In the genomic region with DNA sequence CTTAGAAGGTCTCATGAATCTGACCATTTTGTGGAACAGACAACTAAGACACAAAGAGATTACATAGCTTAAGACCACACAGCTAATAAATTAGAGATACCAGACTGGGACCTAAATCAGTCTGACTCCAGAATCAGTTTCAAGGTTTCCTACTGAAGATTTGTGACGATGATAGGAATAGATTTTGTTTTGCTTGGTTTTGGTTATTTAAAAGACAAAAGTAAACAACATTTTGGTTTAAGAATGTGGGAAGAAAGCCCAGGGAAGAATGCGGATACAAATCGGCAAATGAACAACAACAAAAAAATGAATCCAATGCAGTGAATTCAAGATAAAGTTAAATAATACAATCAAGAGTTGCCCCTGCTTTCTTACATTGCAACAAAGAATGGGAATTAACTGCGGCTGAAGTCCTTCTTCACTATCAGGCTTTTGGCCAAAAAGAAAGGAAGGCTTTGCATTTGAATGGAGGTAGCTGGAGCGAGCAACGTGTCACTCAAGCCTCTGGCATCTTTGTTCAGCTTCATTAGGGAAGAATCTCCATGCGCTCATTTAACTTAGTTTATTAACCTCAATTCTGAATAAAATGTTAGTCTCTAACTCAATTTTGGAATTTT, we compare ENCODE assay signal across 24 cellular contexts.
DNase-seq lines count a peak whose midpoint lies in the region; ATAC-seq and TF ChIP-seq lines count a peak whose summit lies in the region.
"Had no signal": no experiment of that assay in that cellular context is flagged by ENCODE, and none has a peak within 500 bp of the region (broad histone marks: within the 10 kb centered on the region; RNA-seq: fewer than 3 reads in every experiment).

No MANE protein-coding gene starts in this region.

- no peaks in the 10 kb centered on the region for H3K9me3 ChIP-seq in SJSA1 (replicated peaks)
- H3K9me3 ChIP-seq in endodermal cell (ENCODE audit: control insufficient read depth, low read length) = no peaks in the 10 kb centered on the region
- H3K9me3 ChIP-seq: A549, prostate gland, suprapubic skin had no signal

- DNase-seq in EH (ENCODE audit: low read depth) (peak; percentile 65), SJSA1 (ENCODE audit: low read depth in 1 of 2, low spot score in 2 of 2) (peak in 1 of 2 experiments; percentile 73), endodermal cell (no peak), medulla oblongata (ENCODE audit: extremely low spot score) (peak; percentile 22), immature natural killer cell (no peak), GM19240 (ENCODE audit: insufficient read length, low spot score) (no peak)
- no peak for DNase-seq in activated naive CD4-positive, alpha-beta T cell treated with anti-CD3 and anti-CD28 coated beads, Interleukin-2, amount 50 U/mL, for 16 hours
- DNase-seq: activated CD4-positive, alpha-beta T cell treated with anti-CD3 and anti-CD28 coated beads, Interleukin-2, amount 10 ng/mL, durations not matched to agents 7 days and 5 days; activated naive CD8-positive, alpha-beta T cell treated with anti-CD3 and anti-CD28 coated beads for 36 hours; C1 segment of cervical spinal cord; Calu3; HCEC 1CT; left ventricle myocardium superior; NCI-H1105 treated with DMSO at 0.1 percent for 48 hours; NCI-H2081 treated with DMSO at 0.1 percent for 48 hours; nephron progenitor cell; SIG-M5; T-helper 1 cell had no signal

- H3K4me1 Mint-ChIP-seq in endodermal cell = peaks cover 13% of the 10 kb centered on the region
- H3K4me1 Mint-ChIP-seq in immature natural killer cell = no peaks in the 10 kb centered on the region
- H3K4me1 Mint-ChIP-seq: activated CD4-positive, alpha-beta T cell treated with anti-CD3 and anti-CD28 coated beads, Interleukin-2, amount 10 ng/mL, durations not matched to agents 7 days and 5 days; activated naive CD8-positive, alpha-beta T cell treated with anti-CD3 and anti-CD28 coated beads for 36 hours; stimulated activated effector memory CD8-positive, alpha-beta T cell treated with anti-CD3 and anti-CD28 coated beads, Interleukin-12 subunit alpha, Interleukin-12 subunit beta, amount 100 ng/mL, for 72 hours had no signal

- H3K27me3 ChIP-seq in SJSA1 (replicated peaks) (no peaks in the 10 kb centered on the region), endodermal cell (ENCODE audit: control insufficient read depth, insufficient read depth, low read length, poor library complexity, severe bottlenecking) (no peaks in the 10 kb centered on the region)
- H3K27me3 ChIP-seq: suprapubic skin had no signal

- H3K36me3 ChIP-seq in SJSA1 (no peaks in the 10 kb centered on the region), endodermal cell (ENCODE audit: control insufficient read depth, insufficient read depth, low read length) (no peaks in the 10 kb centered on the region)
- H3K36me3 ChIP-seq: prostate gland, suprapubic skin had no signal

- H3K4me1 ChIP-seq in SJSA1 (replicated peaks) (peaks cover 39% of the 10 kb centered on the region), endodermal cell (ENCODE audit: control insufficient read depth, insufficient read depth, low read length) (peaks cover 5% of the 10 kb centered on the region)
- H3K4me1 ChIP-seq: A549, prostate gland, suprapubic skin had no signal

- H3K9ac ChIP-seq in endodermal cell (ENCODE audit: extremely low read depth, low read length, poor library complexity, severe bottlenecking) = no peak overlapping the region

- WGBS in endodermal cell (ENCODE audit: insufficient coverage in 1 of 2, insufficient read length in 1 of 2), 2 experiments = 19 to 33% methylated on average over 3 to 7 of the region's 7 CpGs

- H3K36me3 Mint-ChIP-seq in endodermal cell (ENCODE audit: low read depth) (no peaks in the 10 kb centered on the region), immature natural killer cell (no peaks in the 10 kb centered on the region)
- H3K36me3 Mint-ChIP-seq: activated naive CD8-positive, alpha-beta T cell treated with anti-CD3 and anti-CD28 coated beads for 36 hours; stimulated activated effector memory CD8-positive, alpha-beta T cell treated with anti-CD3 and anti-CD28 coated beads, Interleukin-12 subunit alpha, Interleukin-12 subunit beta, amount 100 ng/mL, for 72 hours had no signal

- H3K27ac Mint-ChIP-seq in endodermal cell (no peak overlapping the region), immature natural killer cell (no peak overlapping the region)
- H3K27ac Mint-ChIP-seq: activated CD4-positive, alpha-beta T cell treated with anti-CD3 and anti-CD28 coated beads, Interleukin-2, amount 10 ng/mL, durations not matched to agents 7 days and 5 days; activated naive CD8-positive, alpha-beta T cell treated with anti-CD3 and anti-CD28 coated beads for 36 hours; stimulated activated effector memory CD8-positive, alpha-beta T cell treated with anti-CD3 and anti-CD28 coated beads, Interleukin-12 subunit alpha, Interleukin-12 subunit beta, amount 100 ng/mL, for 72 hours had no signal

- TF ChIP-seq CTCF in endodermal cell (conservative IDR thresholded peaks at IDR 0.05) = no peak

- H3K27me3 Mint-ChIP-seq in endodermal cell (ENCODE audit: insufficient read depth) (no peaks in the 10 kb centered on the region), immature natural killer cell (ENCODE audit: low read depth in 3 of 3) (peaks cover 0 to 11% (median 0%) of the 10 kb centered on the region in 3 donors)
- H3K27me3 Mint-ChIP-seq: activated CD4-positive, alpha-beta T cell treated with anti-CD3 and anti-CD28 coated beads, Interleukin-2, amount 10 ng/mL, durations not matched to agents 7 days and 5 days had no signal

- H3K4me3 Mint-ChIP-seq in endodermal cell (no peak overlapping the region), immature natural killer cell (no peak overlapping the region)
- H3K4me3 Mint-ChIP-seq: activated CD4-positive, alpha-beta T cell treated with anti-CD3 and anti-CD28 coated beads, Interleukin-2, amount 10 ng/mL, durations not matched to agents 7 days and 5 days; activated naive CD8-positive, alpha-beta T cell treated with anti-CD3 and anti-CD28 coated beads for 36 hours; nephron progenitor cell; stimulated activated effector memory CD8-positive, alpha-beta T cell treated with anti-CD3 and anti-CD28 coated beads, Interleukin-12 subunit alpha, Interleukin-12 subunit beta, amount 100 ng/mL, for 72 hours had no signal

- ATAC-seq in HG02840 (IDR thresholded peaks at IDR 0.05; ENCODE audit: low FRiP score, unreplicated experiment) = no peak
- ATAC-seq: A549; left ventricle myocardium superior; Panc1; stimulated activated effector memory CD8-positive, alpha-beta T cell treated with anti-CD3 and anti-CD28 coated beads, Interleukin-12 subunit alpha, Interleukin-12 subunit beta, amount 100 ng/mL, for 72 hours had no signal

- H3K27ac ChIP-seq in SJSA1 (peak overlapping the region; percentile 56), endodermal cell (ENCODE audit: low read depth, low read length) (peak overlapping the region; percentile 27)
- H3K27ac ChIP-seq: A549, prostate gland, suprapubic skin had no signal

- H3K4me3 ChIP-seq in SJSA1 (no peak overlapping the region), endodermal cell (ENCODE audit: low read length) (no peak overlapping the region)
- H3K4me3 ChIP-seq: A549, prostate gland, suprapubic skin had no signal

- H3K9me3 Mint-ChIP-seq in endodermal cell (no peaks in the 10 kb centered on the region), immature natural killer cell (peaks cover 0 to 1% (median 0%) of the 10 kb centered on the region in 6 donors)
- H3K9me3 Mint-ChIP-seq: activated CD4-positive, alpha-beta T cell treated with anti-CD3 and anti-CD28 coated beads, Interleukin-2, amount 10 ng/mL, durations not matched to agents 7 days and 5 days; activated naive CD8-positive, alpha-beta T cell treated with anti-CD3 and anti-CD28 coated beads for 36 hours; nephron progenitor cell; stimulated activated effector memory CD8-positive, alpha-beta T cell treated with anti-CD3 and anti-CD28 coated beads, Interleukin-12 subunit alpha, Interleukin-12 subunit beta, amount 100 ng/mL, for 72 hours had no signal

Comparison
In these comparisons a context has a peak if more than half of its experiments do, and no peak if none do; other contexts are left out.
1. DNase-seq: peak in EH (single experiment) and medulla oblongata (single experiment); none in endodermal cell (single experiment), immature natural killer cell (0 of 3), activated naive CD4-positive, alpha-beta T cell treated with anti-CD3 and anti-CD28 coated beads, Interleukin-2, amount 50 U/mL, for 16 hours (single experiment) and GM19240 (single experiment).